ENCODE assay signal across 19 cellular contexts in the genomic region with DNA sequence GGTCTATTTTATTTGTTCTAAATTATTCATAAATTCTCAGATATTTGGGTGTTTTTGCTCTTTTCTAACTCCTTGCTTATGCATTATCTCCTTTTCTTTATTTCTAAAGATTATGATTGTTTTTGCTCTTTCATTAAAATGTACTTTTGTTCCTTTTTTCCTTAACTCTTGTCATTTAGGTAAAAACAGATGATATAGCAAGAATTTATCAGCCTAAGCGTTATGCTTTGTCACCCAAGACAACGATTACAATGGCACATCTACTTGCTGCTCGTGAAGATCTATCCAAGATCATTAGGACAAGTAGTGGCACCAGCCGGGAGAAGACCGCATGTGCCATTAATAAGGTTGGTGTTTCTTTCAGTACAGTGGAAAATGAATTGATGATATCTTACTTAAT.
"Had no signal": no experiment of that assay in that cellular context is flagged by ENCODE, and none has a peak within 500 bp of the region (broad histone marks: within the 10 kb centered on the region; RNA-seq: fewer than 3 reads in every experiment).

No MANE protein-coding gene starts in this region.

- H3K27ac Mint-ChIP-seq: memory B cell, nephron progenitor cell, type B pancreatic cell, WTC11 had no signal

- H3K36me3 ChIP-seq: adrenal gland had no signal

- H3K9me3 ChIP-seq: adrenal gland, left lung, right atrium auricular region, suprapubic skin had no signal

- H3K4me1 Mint-ChIP-seq: nephron progenitor cell, WTC11 had no signal

- H3K4me3 Mint-ChIP-seq: memory B cell, nephron progenitor cell, type B pancreatic cell, WTC11 had no signal

- H3K27me3 Mint-ChIP-seq: memory B cell, type B pancreatic cell had no signal

- H3K9me3 Mint-ChIP-seq: memory B cell, nephron progenitor cell, type B pancreatic cell, WTC11 had no signal

- H3K4me1 ChIP-seq: adrenal gland, left lung, right atrium auricular region, suprapubic skin had no signal

- H3K27me3 ChIP-seq: adrenal gland, cardiac muscle cell, left lung, right atrium auricular region, suprapubic skin had no signal

- ATAC-seq: esophagus mucosa, left lung, WTC11 had no signal

- H3K4me3 ChIP-seq: adrenal gland, cardiac muscle cell, left lung, right atrium auricular region, SK-N-MC, suprapubic skin had no signal

- H3K27ac ChIP-seq: adrenal gland, cardiac muscle cell, left lung, right atrium auricular region, SK-N-MC, suprapubic skin had no signal

- DNase-seq: activated CD4-positive, alpha-beta T cell treated with anti-CD3 and anti-CD28 coated beads for 4 hours; activated gamma-delta T cell treated with Interleukin-2 at 50 U/mL for 16 hours; activated T-cell treated with anti-CD3 and anti-CD28 coated beads, Interleukin-2, amount 50 U/mL, for 48 hours; adrenal gland; hippocampal formation; kidney; left lung; nephron progenitor cell; occipital lobe; stimulated activated CD4-positive, alpha-beta T cell treated with anti-CD3 and anti-CD28 coated beads, Interleukin-2, amount 100 ng/mL, for 48 hours; stimulated activated naive CD4-positive, alpha-beta T cell treated with Interleukin-2 at 50 U/mL for 16 hours had no signal
